ENCODE assay signal across 8 cellular contexts in the genomic region with DNA sequence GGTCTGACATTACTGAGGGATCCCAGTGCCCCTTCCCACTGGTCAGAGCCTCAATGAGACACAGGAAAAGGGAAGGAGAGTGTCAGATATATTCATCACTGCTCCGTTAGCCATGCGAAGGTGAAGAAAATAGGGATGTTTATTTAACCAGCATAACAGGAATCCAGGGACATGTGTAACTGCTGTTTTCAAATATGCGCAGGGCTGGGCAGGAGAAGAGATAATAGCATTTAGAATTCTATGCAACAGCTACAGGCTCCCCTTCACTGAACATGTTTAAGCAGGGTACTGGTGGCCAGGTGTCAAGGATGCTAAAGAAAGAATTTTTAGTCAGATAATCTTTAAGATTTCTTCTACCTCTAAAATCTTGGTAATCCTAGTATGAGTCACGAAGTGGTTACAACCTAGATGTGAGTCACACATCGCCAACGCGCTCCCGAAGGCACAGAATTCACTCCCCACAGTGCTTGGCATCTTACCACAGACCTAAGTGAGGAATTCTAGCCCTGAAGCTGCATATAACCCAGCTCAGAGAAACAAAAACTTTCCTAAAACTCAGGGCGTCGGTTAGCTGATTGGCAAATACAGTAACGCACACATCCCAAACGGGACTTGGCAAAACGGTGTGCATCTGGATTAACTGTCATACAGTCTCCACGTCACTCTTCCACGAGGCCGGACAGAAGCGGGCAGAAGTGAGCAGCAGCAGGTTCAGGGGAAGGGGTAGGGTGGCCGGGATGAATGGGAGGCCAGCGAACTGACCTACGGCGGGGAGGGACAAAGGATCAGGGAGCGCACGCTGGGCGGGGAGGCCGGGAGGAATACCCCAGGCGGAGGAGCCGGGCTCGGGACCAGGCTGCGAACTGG. TPM values are rescaled to one million over a fixed set of nuclear protein-coding genes. Genes with fewer than 3 reads are reported as not detected.
DNase-seq lines count a peak whose midpoint lies in the region; ATAC-seq and TF ChIP-seq lines count a peak whose summit lies in the region.

No MANE protein-coding gene starts in this region.

- H3K9me2 ChIP-seq in neural cell (ENCODE audit: insufficient read depth, low read length) = no peaks in the 10 kb centered on the region

- no peak for TF ChIP-seq POLR2A in suprapubic skin (IDR thresholded peaks at IDR 0.05)

- peaks cover 24% of the 10 kb centered on the region for H3K79me2 ChIP-seq in neural cell (replicated peaks; ENCODE audit: insufficient read depth, low read length)

- WGBS in suprapubic skin = 2% methylated on average over 29 of the region's 29 CpGs

- no peak overlapping the region for H3K27ac ChIP-seq in neural cell (ENCODE audit: low read length)
- H3K27ac ChIP-seq in suprapubic skin = peak overlapping the region; percentile 95

- TF ChIP-seq EP300 in neural cell (conservative IDR thresholded peaks at IDR 0.05; ENCODE audit: poor library complexity, severe bottlenecking) = no peak
- no peak for TF ChIP-seq EP300 in suprapubic skin (IDR thresholded peaks at IDR 0.05)

- no peaks in the 10 kb centered on the region for H3K9me3 ChIP-seq in neural cell (ENCODE audit: low read length)
- no peaks in the 10 kb centered on the region for H3K9me3 ChIP-seq in suprapubic skin

- TF ChIP-seq RAD21 in neural cell (conservative IDR thresholded peaks at IDR 0.05) = no peak

- H3K4me2 ChIP-seq in neural cell (ENCODE audit: low read length) = peak overlapping the region; percentile 98

- H3K4me1 ChIP-seq in suprapubic skin = peaks cover 41% of the 10 kb centered on the region

- no peaks in the 10 kb centered on the region for H3K27me3 ChIP-seq in neural cell (ENCODE audit: insufficient read depth, low read depth, low read length)
- H3K27me3 ChIP-seq in suprapubic skin = no peaks in the 10 kb centered on the region

- no peaks in the 10 kb centered on the region for H3K36me3 ChIP-seq in neural cell (ENCODE audit: insufficient read depth, low read length)
- no peaks in the 10 kb centered on the region for H3K36me3 ChIP-seq in suprapubic skin

- H2AFZ ChIP-seq in neural cell (ENCODE audit: low read depth, low read length) = peak overlapping the region; percentile 44

- TF ChIP-seq CTCF in AG09309 (IDR thresholded peaks at IDR 0.05; ENCODE audit: control insufficient read depth, insufficient read depth, low read depth, low read length, missing control alignments) (no peak), fibroblast of villous mesenchyme (IDR thresholded peaks at IDR 0.05; ENCODE audit: insufficient read depth, low read depth, low read length) (no peak), neural cell (IDR thresholded peaks at IDR 0.05; ENCODE audit: poor library complexity, severe bottlenecking) (no peak), suprapubic skin (IDR thresholded peaks at IDR 0.05) (no peak)

- H3K9ac ChIP-seq in neural cell (ENCODE audit: low read length) = peak overlapping the region; percentile 65

- ATAC-seq in GM19023 (IDR thresholded peaks at IDR 0.05; ENCODE audit: unreplicated experiment) = peak; percentile 25
- peak; percentile 59 for ATAC-seq in HG03378 (IDR thresholded peaks at IDR 0.05; ENCODE audit: unreplicated experiment)

- peaks cover 3% of the 10 kb centered on the region for H3F3A ChIP-seq in neural cell (ENCODE audit: insufficient read depth, low read length, poor library complexity, severe bottlenecking)

- H3K4me3 ChIP-seq in AG09309 (ENCODE audit: control insufficient read depth, low read depth, low read length) (peak overlapping the region; percentile 81), fibroblast of villous mesenchyme (ENCODE audit: low read depth, low read length) (peak overlapping the region; percentile 70), neural cell (ENCODE audit: low read length) (peak overlapping the region; percentile 85), suprapubic skin (peak overlapping the region; percentile 90)

- DNase-seq in AG09309 (ENCODE audit: low read depth) (peak; percentile 91), OCI-M1 (lab: John Stamatoyannopoulos, UW) (peak; percentile 38), fibroblast of villous mesenchyme (ENCODE audit: low read depth) (peak; percentile 93), suprapubic skin (ENCODE audit: low spot score in 2 of 2) (peak; percentile 81 to 82)
- peak; percentile 44 for DNase-seq in activated T-helper 9 cell treated with anti-CD3 and anti-CD28 coated beads, Interleukin-2, amount 50 U/mL, for 16 hours (ENCODE audit: low read depth)

- H4K20me1 ChIP-seq in neural cell (ENCODE audit: insufficient read depth) = no peaks in the 10 kb centered on the region

TF ChIP-seq in neural cell, 6 proteins besides CTCF, POLR2A, EP300 and RAD21:
- TF ChIP-seq, protein P1, sequence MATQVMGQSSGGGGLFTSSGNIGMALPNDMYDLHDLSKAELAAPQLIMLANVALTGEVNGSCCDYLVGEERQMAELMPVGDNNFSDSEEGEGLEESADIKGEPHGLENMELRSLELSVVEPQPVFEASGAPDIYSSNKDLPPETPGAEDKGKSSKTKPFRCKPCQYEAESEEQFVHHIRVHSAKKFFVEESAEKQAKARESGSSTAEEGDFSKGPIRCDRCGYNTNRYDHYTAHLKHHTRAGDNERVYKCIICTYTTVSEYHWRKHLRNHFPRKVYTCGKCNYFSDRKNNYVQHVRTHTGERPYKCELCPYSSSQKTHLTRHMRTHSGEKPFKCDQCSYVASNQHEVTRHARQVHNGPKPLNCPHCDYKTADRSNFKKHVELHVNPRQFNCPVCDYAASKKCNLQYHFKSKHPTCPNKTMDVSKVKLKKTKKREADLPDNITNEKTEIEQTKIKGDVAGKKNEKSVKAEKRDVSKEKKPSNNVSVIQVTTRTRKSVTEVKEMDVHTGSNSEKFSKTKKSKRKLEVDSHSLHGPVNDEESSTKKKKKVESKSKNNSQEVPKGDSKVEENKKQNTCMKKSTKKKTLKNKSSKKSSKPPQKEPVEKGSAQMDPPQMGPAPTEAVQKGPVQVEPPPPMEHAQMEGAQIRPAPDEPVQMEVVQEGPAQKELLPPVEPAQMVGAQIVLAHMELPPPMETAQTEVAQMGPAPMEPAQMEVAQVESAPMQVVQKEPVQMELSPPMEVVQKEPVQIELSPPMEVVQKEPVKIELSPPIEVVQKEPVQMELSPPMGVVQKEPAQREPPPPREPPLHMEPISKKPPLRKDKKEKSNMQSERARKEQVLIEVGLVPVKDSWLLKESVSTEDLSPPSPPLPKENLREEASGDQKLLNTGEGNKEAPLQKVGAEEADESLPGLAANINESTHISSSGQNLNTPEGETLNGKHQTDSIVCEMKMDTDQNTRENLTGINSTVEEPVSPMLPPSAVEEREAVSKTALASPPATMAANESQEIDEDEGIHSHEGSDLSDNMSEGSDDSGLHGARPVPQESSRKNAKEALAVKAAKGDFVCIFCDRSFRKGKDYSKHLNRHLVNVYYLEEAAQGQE (IDR thresholded peaks at IDR 0.05; ENCODE audit: borderline replicate concordance) = no peak
- TF ChIP-seq MXI1 (conservative IDR thresholded peaks at IDR 0.05; ENCODE audit: poor library complexity, severe bottlenecking) (peak; percentile 40), POLR2AphosphoS5 (IDR thresholded peaks at IDR 0.05) (peak; percentile 14)

RNA-seq across cellular contexts. Expression of gene CTNNAL1, which starts 1.1 kb away (rescaled TPM):
- 72.2 and 155 TPM in 2 replicates for total RNA-seq in fibroblast of villous mesenchyme
- 14.3 and 24.7 TPM in 2 replicates for polyA plus RNA-seq in neural cell
- polyA minus RNA-seq in neural cell = 6.6 and 7.5 TPM in 2 replicates
- 10 to 100 TPM; 13.0 to 23.2 (median 16.0) TPM for total RNA-seq in suprapubic skin

Comparison
In these comparisons a context has a peak if more than half of its experiments do, and no peak if none do; other contexts are left out.
1. DNase-seq: peak in every context shown above with its lines; median percentile 93 in fibroblast of villous mesenchyme; 91 in AG09309; 82 in suprapubic skin; 44 in activated T-helper 9 cell treated with anti-CD3 and anti-CD28 coated beads, Interleukin-2, amount 50 U/mL, for 16 hours; 38 in OCI-M1.